8 cellular contexts compared by ENCODE assay signal in genomic region chr12:112381421-112381897, GRCh38. TPM values are rescaled to one million over a fixed set of nuclear protein-coding genes. Genes with fewer than 3 reads are reported as not detected.
A peak's percentile ranks its signal among the peaks of the same experiment; 100 is the strongest.
DNase-seq lines count a peak whose midpoint lies in the region; ATAC-seq, FAIRE-seq and TF ChIP-seq lines count a peak whose summit lies in the region.

No MANE protein-coding gene starts in this region.

- no peak for FAIRE-seq in RCC 7860 (lab: Jason Lieb, UNC)

- peak overlapping the region; percentile 85; the same call in 1 of the 2 replicates for H2AFZ ChIP-seq in SK-N-SH (ENCODE audit: low read depth)

- H3K9me3 ChIP-seq in SK-N-SH: no peaks in the 10 kb centered on the region
- no peaks in the 10 kb centered on the region for H3K9me3 ChIP-seq in left lung

- H3K36me3 ChIP-seq in SK-N-SH (replicated peaks in 1 of 2; ENCODE audit: control insufficient read depth in 1 of 2, insufficient read depth in 2 of 2, low read length in 1 of 2): no peaks in the 10 kb centered on the region
- H3K36me3 ChIP-seq in left lung: no peaks in the 10 kb centered on the region

- H3K4me3 ChIP-seq in SK-N-SH (ENCODE audit: low read depth in 2 of 2, low read length in 1 of 2) (peak overlapping the region; percentile 67 to 96), cardiac fibroblast (replicated peaks in 1 of 2; ENCODE audit: low read depth in 2 of 2, low read length in 2 of 2) (peak overlapping the region; percentile 69 to 80), left lung (peak overlapping the region; percentile 83 to 87)

- intact Hi-C loops in left lung (cut with DNase I): loop anchor here in 1 of 2 donors (10.0 kb wide), 1 partner anchor 187 kb away; no protein-coding TSS in a partner anchor

- WGBS in SK-N-SH (ENCODE audit: low lambda C conversion rate): 2% methylated on average over 10 of the region's 35 CpGs

- H3K27ac ChIP-seq in SK-N-SH (ENCODE audit: low read depth in 2 of 2, low read length in 1 of 2): peak overlapping the region; percentile 58 to 66
- H3K27ac ChIP-seq in left lung: peak overlapping the region; percentile 82 to 83

- TF ChIP-seq RAD21 in SK-N-SH (IDR thresholded peaks at IDR 0.05; ENCODE audit: low read length): no peak

- peaks cover 16 to 24% of the 10 kb centered on the region in 2 donors for H3K4me1 Mint-ChIP-seq in stimulated activated naive B cell treated with anti-CD40 and anti-IgM and Interleukin-4, amounts not matched to agents 10 μg/mL and 1 μg/mL and 100 μg/mL, for 72 hours

- TF ChIP-seq CTCF in SK-N-SH (IDR thresholded peaks at IDR 0.05) (no peak), cardiac fibroblast (IDR thresholded peaks at IDR 0.05; ENCODE audit: low read depth, low read length) (no peak), left lung (IDR thresholded peaks at IDR 0.05) (no peak)

- H3K9ac ChIP-seq in SK-N-SH: peak overlapping the region; percentile 70

- H3K27me3 ChIP-seq in SK-N-SH (ENCODE audit: insufficient read depth) (no peaks in the 10 kb centered on the region), left lung (no peaks in the 10 kb centered on the region)

- DNase-seq in AG20443 (ENCODE audit: low spot score) (peak; percentile 35), SK-N-SH (no peak), cardiac fibroblast (ENCODE audit: low read depth in 2 of 2) (no peak), left lung (peak in 1 of 2 donors; percentile 40), RCC 7860 (ENCODE audit: low spot score) (no peak)
- DNase-seq in stimulated activated naive B cell treated with anti-CD40 and anti-IgM and Interleukin-4, amounts not matched to agents 10 μg/mL and 1 μg/mL and 100 μg/mL, for 72 hours: peak; percentile 46

- peaks cover 56% of the 10 kb centered on the region for H3K79me2 ChIP-seq in SK-N-SH (ENCODE audit: insufficient read depth)

- H4K20me1 ChIP-seq in SK-N-SH (ENCODE audit: insufficient read depth): peaks cover 13% of the 10 kb centered on the region; the same call in 1 of the 2 replicates

- H3K4me3 Mint-ChIP-seq in stimulated activated naive B cell treated with anti-CD40 and anti-IgM and Interleukin-4, amounts not matched to agents 10 μg/mL and 1 μg/mL and 100 μg/mL, for 72 hours: peak overlapping the region; percentile 86 to 98

- CTCF ChIA-PET in SK-N-SH (lab: Yijun Ruan, JAX): interaction anchor here (0.8 kb wide), 2 partner anchors 127 to 183 kb away, joined by 3 read pairs; no protein-coding TSS in a partner anchor

- H3K27ac Mint-ChIP-seq in stimulated activated naive B cell treated with anti-CD40 and anti-IgM and Interleukin-4, amounts not matched to agents 10 μg/mL and 1 μg/mL and 100 μg/mL, for 72 hours: peak overlapping the region; percentile 97

- H3K9me2 ChIP-seq in SK-N-SH: no peaks in the 10 kb centered on the region

- no peak for TF ChIP-seq EP300 in SK-N-SH (IDR thresholded peaks at IDR 0.05; ENCODE audit: borderline replicate concordance in 1 of 2, low read depth in 1 of 2, low read length in 1 of 2)

- H3K4me2 ChIP-seq in SK-N-SH: peak overlapping the region; percentile 93

- POLR2A ChIA-PET in SK-N-SH (lab: Yijun Ruan, JAX): interaction anchor here (0.6 to 0.8 kb wide), 2 partner anchors 37 to 53 kb away, joined by 3 read pairs; partner anchors contain the start of gene PTPN11

- no peaks in the 10 kb centered on the region for H3F3A ChIP-seq in SK-N-SH (replicated peaks; ENCODE audit: insufficient read depth)

- ATAC-seq in GM19025 (IDR thresholded peaks at IDR 0.05; ENCODE audit: low read depth, unreplicated experiment): peak; percentile 42
- peak; percentile 40 for ATAC-seq in HG03139 (IDR thresholded peaks at IDR 0.05; ENCODE audit: unreplicated experiment)
- ATAC-seq in left lung: peak; percentile 65
- peak; percentile 60 to 66 for ATAC-seq in stimulated activated naive B cell treated with anti-CD40 and anti-IgM and Interleukin-4, amounts not matched to agents 10 μg/mL and 1 μg/mL and 100 μg/mL, for 72 hours (replicated peaks)

- H3K4me1 ChIP-seq in SK-N-SH (ENCODE audit: control insufficient read depth in 1 of 2, insufficient read depth in 2 of 2, low read depth in 1 of 2, low read length in 1 of 2) (peaks cover 0 to 8% of the 10 kb centered on the region in 2 experiments; a peak in 1 of 4 replicates), left lung (peaks cover 10 to 30% of the 10 kb centered on the region in 2 donors)

- H3K27me3 Mint-ChIP-seq in stimulated activated naive B cell treated with anti-CD40 and anti-IgM and Interleukin-4, amounts not matched to agents 10 μg/mL and 1 μg/mL and 100 μg/mL, for 72 hours: no peaks in the 10 kb centered on the region

- H3K36me3 Mint-ChIP-seq in stimulated activated naive B cell treated with anti-CD40 and anti-IgM and Interleukin-4, amounts not matched to agents 10 μg/mL and 1 μg/mL and 100 μg/mL, for 72 hours: peaks cover 0 to 8% of the 10 kb centered on the region in 2 donors

- no peaks in the 10 kb centered on the region for H3K9me3 Mint-ChIP-seq in stimulated activated naive B cell treated with anti-CD40 and anti-IgM and Interleukin-4, amounts not matched to agents 10 μg/mL and 1 μg/mL and 100 μg/mL, for 72 hours

TF ChIP-seq in SK-N-SH, 30 proteins besides CTCF, POLR2A, EP300 and RAD21:
- TF ChIP-seq ZBTB33 (IDR thresholded peaks at IDR 0.05; ENCODE audit: borderline replicate concordance, low read depth) (no peak), MXI1 (IDR thresholded peaks at IDR 0.05; ENCODE audit: low read depth, low read length) (0 out of 2 replicates have a peak, but pooled peaks have one; percentile 4), RCOR1 (IDR thresholded peaks at IDR 0.05; ENCODE audit: low read length) (no peak), CHD2 (IDR thresholded peaks at IDR 0.05; ENCODE audit: low read length, partially characterized antibody) (no peak), EZH2phosphoT487 (IDR thresholded peaks at IDR 0.05; ENCODE audit: borderline replicate concordance, low read depth) (no peak), TCF12 (IDR thresholded peaks at IDR 0.05) (no peak), MAX (IDR thresholded peaks at IDR 0.05; ENCODE audit: low read depth) (no peak)

RNA-seq across cellular contexts. Expression of gene HECTD4, which starts 0.8 kb away (rescaled TPM):
- polyA plus RNA-seq in SK-N-SH (2012; rRNA removed): 9.3 and 14.6 TPM in 2 replicates
- 6.3 and 7.8 TPM in 2 replicates for polyA plus RNA-seq in SK-N-SH (2012; cell fraction: cytosol; rRNA removed)
- polyA plus RNA-seq in SK-N-SH (2012; cell fraction: nucleus; rRNA removed): 62.9 and 77.2 TPM in 2 replicates
- total RNA-seq in left lung: 10 to 100 TPM; 41.3 to 51.4 TPM

RNA-seq across cellular contexts. Expression of gene RPL6, which starts 27.9 kb away (rescaled TPM):
- 2,073 and 2,479 TPM in 2 replicates for polyA plus RNA-seq in SK-N-SH (2012; rRNA removed)
- 2,881 and 3,723 TPM in 2 replicates for polyA plus RNA-seq in SK-N-SH (2012; cell fraction: cytosol; rRNA removed)
- polyA plus RNA-seq in SK-N-SH (2012; cell fraction: nucleus; rRNA removed): 553 and 707 TPM in 2 replicates
- total RNA-seq in left lung: 1,000 to 10,000 TPM in 1 of 2 donors, 100 to 1,000 TPM in 1; 954 to 1,106 TPM

RNA-seq across cellular contexts. Expression of gene PTPN11, which starts 37.3 kb away (rescaled TPM):
- 47.8 and 48.3 TPM in 2 replicates for polyA plus RNA-seq in SK-N-SH (2012; rRNA removed)
- polyA plus RNA-seq in SK-N-SH (2012; cell fraction: cytosol; rRNA removed): 52.2 and 55.5 TPM in 2 replicates
- polyA plus RNA-seq in SK-N-SH (2012; cell fraction: nucleus; rRNA removed): 30.4 and 37.8 TPM in 2 replicates
- total RNA-seq in left lung: 100 to 1,000 TPM; 100 to 118 TPM

Comparison
In these comparisons a context has a peak if more than half of its experiments do, and no peak if none do; other contexts are left out.
1. DNase-seq: peak in AG20443 (single experiment) and stimulated activated naive B cell treated with anti-CD40 and anti-IgM and Interleukin-4, amounts not matched to agents 10 μg/mL and 1 μg/mL and 100 μg/mL, for 72 hours (single experiment); none in SK-N-SH (single experiment), cardiac fibroblast (0 of 2) and RCC 7860 (single experiment).
2. Peak in every context shown above with its lines, with median percentiles within 50 percentile points of each other: ATAC-seq and H3K4me3 ChIP-seq.